Comparison of ENCODE assay signal across 12 cellular contexts in genomic region chr1:207849016-207849415, GRCh38.
A peak's percentile ranks its signal among the peaks of the same experiment; 100 is the strongest.
DNase-seq lines count a peak whose midpoint lies in the region; ATAC-seq and TF ChIP-seq lines count a peak whose summit lies in the region.
"Had no signal": no experiment of that assay in that cellular context is flagged by ENCODE, and none has a peak within 500 bp of the region (broad histone marks: within the 10 kb centered on the region; RNA-seq: fewer than 3 reads in every experiment).

No MANE protein-coding gene starts in this region.

- no peaks in the 10 kb centered on the region for H3K27me3 ChIP-seq in BLaER1 treated with 17β-estradiol and CSF1 and Interleukin-3, amounts not matched to agents 10 nM and 100 nM
- no peaks in the 10 kb centered on the region for H3K27me3 ChIP-seq in mammary epithelial cell (ENCODE audit: insufficient read depth, low read length)
- H3K27me3 ChIP-seq in neutrophil: no peaks in the 10 kb centered on the region
- H3K27me3 ChIP-seq in trophoblast cell (ENCODE audit: insufficient read depth, low read length): no peaks in the 10 kb centered on the region

- POLR2A ChIA-PET in HEK293 (lab: Yijun Ruan, JAX): no interaction called here

- H2BK12ac ChIP-seq in trophoblast cell (ENCODE audit: low read length): no peak overlapping the region

- H3K23ac ChIP-seq in trophoblast cell (ENCODE audit: low read length): no peak overlapping the region

- H3K27ac ChIP-seq in BLaER1 treated with 17β-estradiol and CSF1 and Interleukin-3, amounts not matched to agents 10 nM and 100 nM: peak overlapping the region in 3 of 11 experiments; percentile 5 to 25 (median 6); a peak in 2 of 22 replicates
- H3K27ac ChIP-seq in HEK293 (ENCODE audit: extremely low read depth, low read depth, low read length) (no peak overlapping the region), mammary epithelial cell (ENCODE audit: insufficient read depth, low read depth, low read length) (peak overlapping the region; percentile 90), neutrophil (peak overlapping the region; percentile 80), trophoblast cell (ENCODE audit: low read depth, low read length) (no peak overlapping the region)

- in situ Hi-C loops in mammary epithelial cell (cut with MboI; ENCODE audit: low sequenced_read_pairs in 2 of 2): no loop called here

- no peak overlapping the region for H2AK5ac ChIP-seq in trophoblast cell (ENCODE audit: low read length)

- WGBS in mammary epithelial cell (ENCODE audit: low coverage, missing lambda C conversion rate): 80% methylated on average over 3 of the region's 3 CpGs
- whole genome bisulfite sequencing in trophoblast cell (ENCODE audit: extremely low coverage, insufficient coverage, insufficient read length): no CpG with 5 or more reads among the region's 3 CpGs

- no peak overlapping the region for H4K91ac ChIP-seq in trophoblast cell (ENCODE audit: low read depth, low read length)

- no peak for ATAC-seq in HG02623 (IDR thresholded peaks at IDR 0.05; ENCODE audit: unreplicated experiment)
- no peak for ATAC-seq in HG02840 (IDR thresholded peaks at IDR 0.05; ENCODE audit: low FRiP score, unreplicated experiment)

- peaks cover 0 to 16% (median 0%) of the 10 kb centered on the region in 11 experiments; a peak in 2 of 22 replicates for H3K36me3 ChIP-seq in BLaER1 treated with 17β-estradiol and CSF1 and Interleukin-3, amounts not matched to agents 10 nM and 100 nM
- peaks cover 0 to 23% of the 10 kb centered on the region in 2 experiments; a peak in 2 of 3 replicates for H3K36me3 ChIP-seq in HEK293 (ENCODE audit: control insufficient read depth in 2 of 2, insufficient read depth in 1 of 2, low read length in 2 of 2)
- peaks cover 2% of the 10 kb centered on the region for H3K36me3 ChIP-seq in mammary epithelial cell (ENCODE audit: insufficient read depth, low read length)
- no peaks in the 10 kb centered on the region for H3K36me3 ChIP-seq in neutrophil
- no peaks in the 10 kb centered on the region for H3K36me3 ChIP-seq in trophoblast cell (ENCODE audit: control insufficient read depth in 1 of 2, insufficient read depth in 2 of 2, low read length in 2 of 2)

- DNase-seq in mammary epithelial cell (peak; percentile 11), trophoblast cell (no peak), AG08395 (ENCODE audit: low spot score) (no peak)
- DNase-seq: H9, mesendoderm, PC-9, retina had no signal

- dilution Hi-C loops in mammary epithelial cell (cut with HindIII; ENCODE audit: low sequenced_read_pairs): no loop called here

- H3K79me2 ChIP-seq in mammary epithelial cell (ENCODE audit: insufficient read depth, low read length): peaks cover 79% of the 10 kb centered on the region
- H3K79me2 ChIP-seq in trophoblast cell (ENCODE audit: control insufficient read depth, insufficient read depth, low read length, poor library complexity): no peaks in the 10 kb centered on the region

- H3K4me1 ChIP-seq in BLaER1 treated with 17β-estradiol and CSF1 and Interleukin-3, amounts not matched to agents 10 nM and 100 nM: peaks cover 36 to 93% (median 71%) of the 10 kb centered on the region in 10 experiments
- H3K4me1 ChIP-seq in HEK293 (ENCODE audit: control insufficient read depth, insufficient read depth, low read length) (no peaks in the 10 kb centered on the region), mammary epithelial cell (ENCODE audit: insufficient read depth, low read length) (peaks cover 42% of the 10 kb centered on the region), neutrophil (ENCODE audit: control insufficient read depth in 1 of 2, insufficient read depth in 1 of 2, low read depth in 1 of 2, low read length in 1 of 2) (peaks cover 74 to 85% of the 10 kb centered on the region in 2 experiments), trophoblast cell (ENCODE audit: control insufficient read depth in 1 of 2, insufficient read depth in 2 of 2, low read length in 2 of 2) (no peaks in the 10 kb centered on the region)

- no peaks in the 10 kb centered on the region for H3K9me3 ChIP-seq in BLaER1 treated with 17β-estradiol and CSF1 and Interleukin-3, amounts not matched to agents 10 nM and 100 nM (replicated peaks in 1 of 11)
- H3K9me3 ChIP-seq in HEK293 (ENCODE audit: control insufficient read depth, insufficient read depth, low read depth, low read length): no peaks in the 10 kb centered on the region
- H3K9me3 ChIP-seq in mammary epithelial cell (replicated peaks; ENCODE audit: insufficient read depth, low read length): no peaks in the 10 kb centered on the region
- no peaks in the 10 kb centered on the region for H3K9me3 ChIP-seq in neutrophil
- peaks cover 2% of the 10 kb centered on the region for H3K9me3 ChIP-seq in trophoblast cell (ENCODE audit: insufficient read depth, low read depth, low read length)

- CTCF ChIA-PET in HEK293 (lab: Yijun Ruan, JAX) (interaction anchor here (1.4 to 1.5 kb wide), 2 partner anchors 19 to 36 kb away, joined by 4 to 9 read pairs; no protein-coding TSS in a partner anchor), mammary epithelial cell (lab: Charles Lee; ENCODE audit: low non-redundant PET) (no interaction called here)

- H3K9ac ChIP-seq in BLaER1 treated with 17β-estradiol and CSF1 and Interleukin-3, amounts not matched to agents 10 nM and 100 nM: no peak overlapping the region
- no peak overlapping the region for H3K9ac ChIP-seq in mammary epithelial cell (ENCODE audit: insufficient read depth, low read length)
- no peak overlapping the region for H3K9ac ChIP-seq in trophoblast cell (ENCODE audit: low read length)

- H3K79me1 ChIP-seq in trophoblast cell (ENCODE audit: low read length): no peaks in the 10 kb centered on the region

- peak overlapping the region in 6 of 11 experiments; percentile 9 to 88 (median 64); a peak in 11 of 22 replicates for H3K4me2 ChIP-seq in BLaER1 treated with 17β-estradiol and CSF1 and Interleukin-3, amounts not matched to agents 10 nM and 100 nM
- H3K4me2 ChIP-seq in mammary epithelial cell (ENCODE audit: insufficient read depth, low read depth, low read length) (peak overlapping the region; percentile 23), trophoblast cell (ENCODE audit: low read length) (no peak overlapping the region)

- H2BK120ac ChIP-seq in trophoblast cell (ENCODE audit: insufficient read depth, low read length, poor library complexity): no peak overlapping the region

- intact Hi-C loops in mammary epithelial cell (cut with micrococcal nuclease): loop anchor here (2.0 kb wide), 2 partner anchors 20 kb away; no protein-coding TSS in a partner anchor

- H3K4ac ChIP-seq in trophoblast cell (ENCODE audit: low read depth, low read length): no peak overlapping the region

- no peak overlapping the region for H4K8ac ChIP-seq in trophoblast cell (ENCODE audit: low read depth, low read length)

- H2AFZ ChIP-seq in mammary epithelial cell (ENCODE audit: low read depth, low read length) (no peak overlapping the region), trophoblast cell (ENCODE audit: insufficient read depth, low read length, poor library complexity) (no peak overlapping the region)

- no peak overlapping the region for H2BK5ac ChIP-seq in trophoblast cell (ENCODE audit: low read depth, low read length, poor library complexity)

- peaks cover 0 to 38% (median 0%) of the 10 kb centered on the region in 11 experiments; a peak in 5 of 22 replicates for H4K20me1 ChIP-seq in BLaER1 treated with 17β-estradiol and CSF1 and Interleukin-3, amounts not matched to agents 10 nM and 100 nM
- H4K20me1 ChIP-seq in mammary epithelial cell (ENCODE audit: insufficient read depth, low read length): no peaks in the 10 kb centered on the region

- H4K12ac ChIP-seq in trophoblast cell (ENCODE audit: low read depth, low read length): no peak overlapping the region

- no peak overlapping the region for H3K14ac ChIP-seq in trophoblast cell (ENCODE audit: low read length)

- TF ChIP-seq CTCF in HEK293 (tag by site-specific recombination; IDR thresholded peaks at IDR 0.05) (no peak), mammary epithelial cell (conservative IDR thresholded peaks at IDR 0.05 in 1 of 2, IDR thresholded peaks at IDR 0.05 in 1 of 2; ENCODE audit: extremely low read depth in 1 of 2, insufficient read depth in 1 of 2, low read depth in 1 of 2, low read length in 2 of 2) (no peak), neutrophil (IDR thresholded peaks at IDR 0.05) (no peak)

- H3K4me3 ChIP-seq in BLaER1 treated with 17β-estradiol and CSF1 and Interleukin-3, amounts not matched to agents 10 nM and 100 nM: no peak overlapping the region
- H3K4me3 ChIP-seq in HEK293 (ENCODE audit: low read depth, low read length) (no peak overlapping the region), mammary epithelial cell (replicated peaks in 1 of 3; ENCODE audit: insufficient read depth in 1 of 3, low read depth in 2 of 3, low read length in 3 of 3) (no peak overlapping the region), neutrophil (ENCODE audit: low read depth in 1 of 2, low read length in 1 of 2) (no peak overlapping the region), trophoblast cell (ENCODE audit: low read depth, low read length) (no peak overlapping the region)
- H3K4me3 ChIP-seq: PC-9 had no signal

- no TSS peak for BruUV-seq in mammary epithelial cell (replicated peaks; lab: Mats Ljungman, UMichigan)

- no peak overlapping the region for H3K18ac ChIP-seq in trophoblast cell (ENCODE audit: low read length)

TF ChIP-seq in HEK293, 187 proteins besides CTCF, POLR2A, EP300 and RAD21:
- TF ChIP-seq ZNF600 (tag by site-specific recombination; IDR thresholded peaks at IDR 0.05): 0 out of 2 replicates have a peak, but pooled peaks have one; percentile 13
- no peak for TF ChIP-seq ZNF221 (tag by site-specific recombination; IDR thresholded peaks at IDR 0.05; ENCODE audit: borderline replicate concordance)

Comparison
In these comparisons a context has a peak if more than half of its experiments do, and no peak if none do; other contexts are left out.
1. H3K27ac ChIP-seq: peak in mammary epithelial cell (single experiment) and neutrophil (single experiment); none in HEK293 (single experiment) and trophoblast cell (single experiment).